In genomic region chr2:42573256-42573655, GRCh38 we compare ENCODE assay signal across 19 cellular contexts.
"Had no signal": no experiment of that assay in that cellular context is flagged by ENCODE, and none has a peak within 500 bp of the region (broad histone marks: within the 10 kb centered on the region; RNA-seq: fewer than 3 reads in every experiment).

No MANE protein-coding gene starts in this region.

- ATAC-seq: heart left ventricle; mucosa of descending colon; natural killer cell; stimulated activated naive B cell treated with anti-CD40 and anti-IgM and Interleukin-4, amounts not matched to agents 10 μg/mL and 1 μg/mL and 100 μg/mL, for 72 hours; stimulated activated naive CD8-positive, alpha-beta T cell treated with anti-CD3 and anti-CD28 coated beads, Interleukin-15, amount 100 ng/mL, for 72 hours had no signal

- H3K4me3 Mint-ChIP-seq: natural killer cell; neural crest cell; stimulated activated naive B cell treated with anti-CD40 and anti-IgM and Interleukin-4, amounts not matched to agents 10 μg/mL and 1 μg/mL and 100 μg/mL, for 72 hours; stimulated activated naive CD8-positive, alpha-beta T cell treated with anti-CD3 and anti-CD28 coated beads, Interleukin-15, amount 100 ng/mL, for 72 hours had no signal

- H3K9me3 Mint-ChIP-seq: natural killer cell; neural crest cell; stimulated activated naive B cell treated with anti-CD40 and anti-IgM and Interleukin-4, amounts not matched to agents 10 μg/mL and 1 μg/mL and 100 μg/mL, for 72 hours; stimulated activated naive CD8-positive, alpha-beta T cell treated with anti-CD3 and anti-CD28 coated beads, Interleukin-15, amount 100 ng/mL, for 72 hours had no signal

- H3K4me3 ChIP-seq: coronary artery, heart left ventricle, mucosa of descending colon, sigmoid colon, skin epidermis, thoracic aorta had no signal

- H3K27ac Mint-ChIP-seq: natural killer cell; stimulated activated naive B cell treated with anti-CD40 and anti-IgM and Interleukin-4, amounts not matched to agents 10 μg/mL and 1 μg/mL and 100 μg/mL, for 72 hours; stimulated activated naive CD8-positive, alpha-beta T cell treated with anti-CD3 and anti-CD28 coated beads, Interleukin-15, amount 100 ng/mL, for 72 hours had no signal

- DNase-seq: effector CD4-positive, alpha-beta T cell; foreskin melanocyte; heart left ventricle; hypothalamus; kidney glomerular epithelial cell; mammary epithelial cell; mucosa of descending colon; natural killer cell; posterior cingulate gyrus; sigmoid colon; stimulated activated CD4-positive, alpha-beta T cell treated with anti-CD3 and anti-CD28 coated beads, Interleukin-2, amount 100 ng/mL, for 24 hours; stimulated activated CD4-positive, alpha-beta T cell treated with anti-CD3 and anti-CD28 coated beads, Interleukin-4, amount 100 ng/mL, for 4 hours; stimulated activated naive B cell treated with anti-CD40 and anti-IgM and Interleukin-4, amounts not matched to agents 10 μg/mL and 1 μg/mL and 100 μg/mL, for 72 hours; stimulated activated naive CD8-positive, alpha-beta T cell treated with anti-CD3 and anti-CD28 coated beads, Interleukin-15, amount 100 ng/mL, for 72 hours; trophoblast cell had no signal

- H3K27ac ChIP-seq: coronary artery, heart left ventricle, sigmoid colon, skin epidermis, thoracic aorta had no signal

- H3K9me3 ChIP-seq: heart left ventricle, mucosa of descending colon, sigmoid colon, thoracic aorta had no signal

- H3K36me3 Mint-ChIP-seq: natural killer cell had no signal

- H3K27me3 ChIP-seq: heart left ventricle, sigmoid colon had no signal

- H3K27me3 Mint-ChIP-seq: stimulated activated naive B cell treated with anti-CD40 and anti-IgM and Interleukin-4, amounts not matched to agents 10 μg/mL and 1 μg/mL and 100 μg/mL, for 72 hours; stimulated activated naive CD8-positive, alpha-beta T cell treated with anti-CD3 and anti-CD28 coated beads, Interleukin-15, amount 100 ng/mL, for 72 hours had no signal

- H3K36me3 ChIP-seq: thoracic aorta had no signal
